10 cellular contexts compared by ENCODE assay signal in the genomic region with DNA sequence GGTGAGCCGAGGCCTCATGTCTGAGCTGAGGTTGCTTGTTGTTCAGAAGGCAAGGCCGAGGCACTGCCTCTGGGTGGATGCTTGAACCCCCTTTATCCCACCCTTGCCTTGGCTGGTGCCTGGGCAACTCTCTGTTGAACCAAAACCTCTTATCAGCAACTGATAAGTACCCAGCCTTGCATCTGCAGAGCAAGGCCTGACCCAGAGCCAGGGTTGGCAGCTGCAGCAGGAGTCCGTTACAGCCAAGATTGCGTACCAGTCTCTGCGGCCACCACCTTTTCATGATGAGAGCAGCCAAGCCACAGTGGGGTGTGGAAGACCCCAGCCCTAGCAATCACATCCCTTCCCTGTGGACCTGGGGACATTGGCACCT.
A peak's percentile ranks its signal among the peaks of the same experiment; 100 is the strongest.
DNase-seq lines count a peak whose midpoint lies in the region; ATAC-seq and TF ChIP-seq lines count a peak whose summit lies in the region.
"Had no signal": no experiment of that assay in that cellular context is flagged by ENCODE, and none has a peak within 500 bp of the region (broad histone marks: within the 10 kb centered on the region; RNA-seq: fewer than 3 reads in every experiment).

No MANE protein-coding gene starts in this region.

- TF ChIP-seq EP300 in transverse colon (IDR thresholded peaks at IDR 0.05; ENCODE audit: low read depth): no peak

- DNase-seq in activated naive CD4-positive, alpha-beta T cell treated with anti-CD3 and anti-CD28 coated beads for 36 hours: no peak
- no peak for DNase-seq in activated naive CD4-positive, alpha-beta T cell (lab: John Stamatoyannopoulos, UW)
- no peak for DNase-seq in activated naive CD8-positive, alpha-beta T cell treated with anti-CD3 and anti-CD28 coated beads, Interleukin-2, amount 10 ng/mL, durations not matched to agents 7 days and 5 days
- DNase-seq in right lobe of liver (peak in 1 of 3 donors; percentile 57), transverse colon (no peak), NCI-H2081 treated with DMSO at 0.1 percent for 48 hours (lab: John Stamatoyannopoulos, UW) (no peak), COLO829 (ENCODE audit: low spot score) (no peak)
- no peak for DNase-seq in activated CD4-positive, CD25-positive, alpha-beta regulatory T cell (lab: John Stamatoyannopoulos, UW)
- DNase-seq: EL had no signal

- WGBS in right lobe of liver (ENCODE audit: insufficient coverage, low coverage, low lambda C conversion rate, missing lambda C conversion rate): 30% methylated on average over 3 of the region's 5 CpGs
- WGBS in transverse colon (ENCODE audit: low coverage in 1 of 2), 2 donors: 83% methylated on average over 5 of the region's 5 CpGs; no CpG with 5 or more reads in 1 of the 2 donors

- no peak overlapping the region for H3K4me3 ChIP-seq in right lobe of liver
- no peak overlapping the region for H3K4me3 ChIP-seq in transverse colon

- no peaks in the 10 kb centered on the region for H3K9me3 Mint-ChIP-seq in activated naive CD4-positive, alpha-beta T cell treated with anti-CD3 and anti-CD28 coated beads for 36 hours
- H3K9me3 Mint-ChIP-seq in activated naive CD8-positive, alpha-beta T cell treated with anti-CD3 and anti-CD28 coated beads, Interleukin-2, amount 10 ng/mL, durations not matched to agents 7 days and 5 days: no peaks in the 10 kb centered on the region

- H3K27ac Mint-ChIP-seq in activated naive CD4-positive, alpha-beta T cell treated with anti-CD3 and anti-CD28 coated beads for 36 hours: peak overlapping the region; percentile 100
- peak overlapping the region; percentile 99 for H3K27ac Mint-ChIP-seq in activated naive CD8-positive, alpha-beta T cell treated with anti-CD3 and anti-CD28 coated beads, Interleukin-2, amount 10 ng/mL, durations not matched to agents 7 days and 5 days

- no peaks in the 10 kb centered on the region for H3K9me3 ChIP-seq in right lobe of liver
- H3K9me3 ChIP-seq in transverse colon: no peaks in the 10 kb centered on the region

- H3K4me1 Mint-ChIP-seq in activated naive CD4-positive, alpha-beta T cell treated with anti-CD3 and anti-CD28 coated beads for 36 hours (ENCODE audit: low read depth): peaks cover 54% of the 10 kb centered on the region
- peaks cover 44% of the 10 kb centered on the region for H3K4me1 Mint-ChIP-seq in activated naive CD8-positive, alpha-beta T cell treated with anti-CD3 and anti-CD28 coated beads, Interleukin-2, amount 10 ng/mL, durations not matched to agents 7 days and 5 days

- H3K27me3 ChIP-seq in right lobe of liver (no peaks in the 10 kb centered on the region), transverse colon (no peaks in the 10 kb centered on the region)

- in situ Hi-C loops in transverse colon (cut with MboI; ENCODE audit: low pct_ligation_motif_present in 1 of 4, low pct_unique_long_range_greater_than_20kb in 1 of 4, low sequenced_read_pairs in 3 of 4): loop anchor here in 1 of 4 donors (10.0 kb wide), 1 partner anchor 65 kb away; no protein-coding TSS in a partner anchor

- intact Hi-C loops in activated naive CD4-positive, alpha-beta T cell treated with anti-CD3 and anti-CD28 coated beads for 36 hours (cut with micrococcal nuclease): loop anchor here (1.0 kb wide), 2 partner anchors 15 to 21 kb away; no protein-coding TSS in a partner anchor
- intact Hi-C loops in right lobe of liver (cut with DNase I): no loop called here
- intact Hi-C loops in transverse colon (cut with DNase I; ENCODE audit: low total_unique reads): no loop called here

- H3K36me3 Mint-ChIP-seq in activated naive CD4-positive, alpha-beta T cell treated with anti-CD3 and anti-CD28 coated beads for 36 hours (ENCODE audit: low read depth): peaks cover 2% of the 10 kb centered on the region
- H3K36me3 Mint-ChIP-seq in activated naive CD8-positive, alpha-beta T cell treated with anti-CD3 and anti-CD28 coated beads, Interleukin-2, amount 10 ng/mL, durations not matched to agents 7 days and 5 days: peaks cover 9% of the 10 kb centered on the region

- no peaks in the 10 kb centered on the region for H3K36me3 ChIP-seq in right lobe of liver
- no peaks in the 10 kb centered on the region for H3K36me3 ChIP-seq in transverse colon

- POLR2A ChIA-PET in activated naive CD8-positive, alpha-beta T cell treated with anti-CD3 and anti-CD28 coated beads, Interleukin-2, amount 10 ng/mL, durations not matched to agents 7 days and 5 days (lab: Charles Lee): interaction anchor here (0.5 to 4.4 kb wide), 11 partner anchors 10 to 191 kb away, joined by 3 to 208 read pairs (median 6); partner anchors contain the start of gene EVI2A

- H3K4me3 Mint-ChIP-seq in activated naive CD4-positive, alpha-beta T cell treated with anti-CD3 and anti-CD28 coated beads for 36 hours: peak overlapping the region; percentile 93
- peak overlapping the region; percentile 89 for H3K4me3 Mint-ChIP-seq in activated naive CD8-positive, alpha-beta T cell treated with anti-CD3 and anti-CD28 coated beads, Interleukin-2, amount 10 ng/mL, durations not matched to agents 7 days and 5 days

- H3K27me3 Mint-ChIP-seq in activated naive CD4-positive, alpha-beta T cell treated with anti-CD3 and anti-CD28 coated beads for 36 hours (ENCODE audit: low read depth): no peaks in the 10 kb centered on the region
- no peaks in the 10 kb centered on the region for H3K27me3 Mint-ChIP-seq in activated naive CD8-positive, alpha-beta T cell treated with anti-CD3 and anti-CD28 coated beads, Interleukin-2, amount 10 ng/mL, durations not matched to agents 7 days and 5 days

- H3K4me1 ChIP-seq in right lobe of liver: peaks cover 0 to 18% (median 9%) of the 10 kb centered on the region in 4 donors
- peaks cover 0 to 20% (median 3%) of the 10 kb centered on the region in 4 donors for H3K4me1 ChIP-seq in transverse colon

- H3K27ac ChIP-seq in right lobe of liver (peak overlapping the region in 1 of 3 donors; percentile 20), transverse colon (peak overlapping the region in 3 of 4 donors; percentile 5 to 51 (median 51))
- H3K27ac ChIP-seq: RWPE1 had no signal

- no peak for TF ChIP-seq CTCF in right lobe of liver (IDR thresholded peaks at IDR 0.05)
- no peak for TF ChIP-seq CTCF in transverse colon (IDR thresholded peaks at IDR 0.05)

- TF ChIP-seq POLR2A in right lobe of liver (IDR thresholded peaks at IDR 0.05) (no peak), transverse colon (IDR thresholded peaks at IDR 0.05) (no peak)

- no peak for ATAC-seq in activated naive CD8-positive, alpha-beta T cell treated with anti-CD3 and anti-CD28 coated beads, Interleukin-2, amount 10 ng/mL, durations not matched to agents 7 days and 5 days (ENCODE audit: low read depth)
- peak; percentile 29 to 65 (median 54) for ATAC-seq in right lobe of liver

- CTCF ChIA-PET in activated naive CD4-positive, alpha-beta T cell treated with anti-CD3 and anti-CD28 coated beads for 36 hours (lab: Charles Lee): interaction anchor here (0.8 to 3.5 kb wide), 14 partner anchors 8 to 293 kb away, joined by 3 to 34 read pairs (median 6); no protein-coding TSS in a partner anchor
